Comparison of ENCODE assay signal across 2 cellular contexts in the genomic region with DNA sequence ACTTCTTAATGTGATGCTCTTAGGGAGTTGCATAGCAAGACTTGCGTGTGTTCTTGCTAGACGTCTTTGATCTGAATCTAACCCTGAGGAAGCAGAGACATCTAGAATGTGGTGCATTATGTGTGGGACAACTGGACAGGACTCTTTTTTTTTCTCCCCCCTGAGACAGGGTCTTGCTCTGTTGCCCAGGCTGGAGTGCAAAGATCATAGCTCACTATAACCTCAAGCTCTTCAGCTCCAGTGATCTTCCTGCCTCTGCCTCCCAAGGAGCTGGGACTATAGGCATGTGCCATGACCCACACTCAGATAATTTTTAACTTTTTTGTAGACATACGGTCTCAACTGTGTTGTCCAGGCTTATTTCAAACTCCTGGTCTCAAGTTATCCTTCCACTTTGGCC.
TF ChIP-seq lines count a peak whose summit lies in the region.

No MANE protein-coding gene starts in this region.

TF ChIP-seq in HepG2, 621 proteins besides CTCF, POLR2A, EP300 and RAD21:
- TF ChIP-seq ZNF724P (CRISPR knock-in tag; IDR thresholded peaks at IDR 0.05; ENCODE audit: borderline replicate concordance) (no peak), ZNF121 (CRISPR knock-in tag; IDR thresholded peaks at IDR 0.05) (peak; percentile 89), ZNF34 (CRISPR knock-in tag; IDR thresholded peaks at IDR 0.05; ENCODE audit: borderline replicate concordance) (no peak), LCORL (IDR thresholded peaks at IDR 0.05) (no peak), LCORL (CRISPR knock-in tag; IDR thresholded peaks at IDR 0.05) (no peak), NFE2L2 (IDR thresholded peaks at IDR 0.05; ENCODE audit: low read length) (no peak), ZIK1 (CRISPR knock-in tag; IDR thresholded peaks at IDR 0.05; ENCODE audit: borderline replicate concordance, low read depth) (no peak), GATA4 (IDR thresholded peaks at IDR 0.05; ENCODE audit: borderline replicate concordance, low read depth) (no peak), ZNF577 (CRISPR knock-in tag; IDR thresholded peaks at IDR 0.05; ENCODE audit: borderline replicate concordance, low read depth) (no peak), ZNF225 (CRISPR knock-in tag; IDR thresholded peaks at IDR 0.05) (no peak), RBFOX2 (IDR thresholded peaks at IDR 0.05; ENCODE audit: low read depth, low read length) (no peak), ZNF235 (CRISPR knock-in tag; IDR thresholded peaks at IDR 0.05; ENCODE audit: borderline replicate concordance) (no peak), ZNF251 (CRISPR knock-in tag; IDR thresholded peaks at IDR 0.05) (no peak), RBM22 (optimal IDR thresholded peaks at IDR 0.05; ENCODE audit: low read length) (peak; percentile 21)
- TF ChIP-seq, protein P1, sequence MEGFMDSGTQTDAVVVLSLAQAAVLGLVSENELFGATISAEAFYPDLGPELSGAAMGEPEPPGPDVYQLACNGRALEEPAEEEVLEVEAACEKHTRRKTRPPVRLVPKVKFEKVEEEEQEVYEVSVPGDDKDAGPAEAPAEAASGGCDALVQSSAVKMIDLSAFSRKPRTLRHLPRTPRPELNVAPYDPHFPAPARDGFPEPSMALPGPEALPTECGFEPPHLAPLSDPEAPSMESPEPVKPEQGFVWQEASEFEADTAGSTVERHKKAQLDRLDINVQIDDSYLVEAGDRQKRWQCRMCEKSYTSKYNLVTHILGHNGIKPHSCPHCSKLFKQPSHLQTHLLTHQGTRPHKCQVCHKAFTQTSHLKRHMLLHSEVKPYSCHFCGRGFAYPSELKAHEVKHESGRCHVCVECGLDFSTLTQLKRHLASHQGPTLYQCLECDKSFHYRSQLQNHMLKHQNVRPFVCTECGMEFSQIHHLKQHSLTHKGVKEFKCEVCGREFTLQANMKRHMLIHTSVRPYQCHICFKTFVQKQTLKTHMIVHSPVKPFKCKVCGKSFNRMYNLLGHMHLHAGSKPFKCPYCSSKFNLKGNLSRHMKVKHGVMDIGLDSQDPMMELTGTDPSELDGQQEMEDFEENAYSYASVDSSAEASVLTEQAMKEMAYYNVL (CRISPR knock-in tag; IDR thresholded peaks at IDR 0.05; ENCODE audit: borderline replicate concordance) = no peak
- TF ChIP-seq, protein P2, sequence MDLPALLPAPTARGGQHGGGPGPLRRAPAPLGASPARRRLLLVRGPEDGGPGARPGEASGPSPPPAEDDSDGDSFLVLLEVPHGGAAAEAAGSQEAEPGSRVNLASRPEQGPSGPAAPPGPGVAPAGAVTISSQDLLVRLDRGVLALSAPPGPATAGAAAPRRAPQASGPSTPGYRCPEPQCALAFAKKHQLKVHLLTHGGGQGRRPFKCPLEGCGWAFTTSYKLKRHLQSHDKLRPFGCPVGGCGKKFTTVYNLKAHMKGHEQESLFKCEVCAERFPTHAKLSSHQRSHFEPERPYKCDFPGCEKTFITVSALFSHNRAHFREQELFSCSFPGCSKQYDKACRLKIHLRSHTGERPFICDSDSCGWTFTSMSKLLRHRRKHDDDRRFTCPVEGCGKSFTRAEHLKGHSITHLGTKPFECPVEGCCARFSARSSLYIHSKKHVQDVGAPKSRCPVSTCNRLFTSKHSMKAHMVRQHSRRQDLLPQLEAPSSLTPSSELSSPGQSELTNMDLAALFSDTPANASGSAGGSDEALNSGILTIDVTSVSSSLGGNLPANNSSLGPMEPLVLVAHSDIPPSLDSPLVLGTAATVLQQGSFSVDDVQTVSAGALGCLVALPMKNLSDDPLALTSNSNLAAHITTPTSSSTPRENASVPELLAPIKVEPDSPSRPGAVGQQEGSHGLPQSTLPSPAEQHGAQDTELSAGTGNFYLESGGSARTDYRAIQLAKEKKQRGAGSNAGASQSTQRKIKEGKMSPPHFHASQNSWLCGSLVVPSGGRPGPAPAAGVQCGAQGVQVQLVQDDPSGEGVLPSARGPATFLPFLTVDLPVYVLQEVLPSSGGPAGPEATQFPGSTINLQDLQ (CRISPR knock-in tag; IDR thresholded peaks at IDR 0.05) = no peak

TF ChIP-seq in K562, 482 proteins besides CTCF, POLR2A, EP300 and RAD21:
- TF ChIP-seq ZSCAN32 (CRISPR knock-in tag; IDR thresholded peaks at IDR 0.05) (no peak), ZNF121 (CRISPR knock-in tag; conservative IDR thresholded peaks at IDR 0.05) (peak; percentile 67; the same call in 1 of the 2 replicates)
